8 cellular contexts compared by ENCODE assay signal in genomic region chr22:36986242-36986821, GRCh38. TPM values are rescaled to one million over a fixed set of nuclear protein-coding genes. Genes with fewer than 3 reads are reported as not detected.
A peak's percentile ranks its signal among the peaks of the same experiment; 100 is the strongest.
DNase-seq lines count a peak whose midpoint lies in the region; ATAC-seq and TF ChIP-seq lines count a peak whose summit lies in the region.

No MANE protein-coding gene starts in this region.

- H3K4me3 ChIP-seq in Karpas-422 (ENCODE audit: low read length) = no peak overlapping the region

- DNase-seq in Karpas-422 (peak; percentile 82), mesenteric fat pad (ENCODE audit: low spot score) (peak; percentile 30), posterior cingulate gyrus (no peak), GM03348 (ENCODE audit: low spot score) (no peak)
- peak; percentile 79 for DNase-seq in activated naive CD4-positive, alpha-beta T cell treated with anti-CD3 and anti-CD28 coated beads for 36 hours

- intact Hi-C loops in activated naive CD4-positive, alpha-beta T cell treated with anti-CD3 and anti-CD28 coated beads for 36 hours (cut with micrococcal nuclease) = loop anchor here (1.0 kb wide), 3 partner anchors 58 to 274 kb away; no protein-coding TSS in a partner anchor
- intact Hi-C loops in posterior cingulate gyrus (cut with DNase I) = loop anchor here (2.0 kb wide), 1 partner anchor 16 kb away; no protein-coding TSS in a partner anchor

- H3K27me3 ChIP-seq in Karpas-422 (ENCODE audit: low read length) = no peaks in the 10 kb centered on the region

- H3K4me2 ChIP-seq in Karpas-422 (ENCODE audit: low read depth, low read length, poor library complexity, severe bottlenecking) = no peak overlapping the region

- no peaks in the 10 kb centered on the region for H3K9me2 ChIP-seq in Karpas-422 (replicated peaks; ENCODE audit: insufficient read depth, low read length)

- no peaks in the 10 kb centered on the region for H3K4me1 Mint-ChIP-seq in activated naive CD4-positive, alpha-beta T cell treated with anti-CD3 and anti-CD28 coated beads for 36 hours (ENCODE audit: low read depth)

- no peak overlapping the region for H2AFZ ChIP-seq in Karpas-422 (ENCODE audit: low read length)

- peak; percentile 87 for TF ChIP-seq CTCF in C4-2B (conservative IDR thresholded peaks at IDR 0.05)

- no peaks in the 10 kb centered on the region for H3K79me2 ChIP-seq in Karpas-422 (ENCODE audit: low read length)

- no peak overlapping the region for H3K27ac Mint-ChIP-seq in activated naive CD4-positive, alpha-beta T cell treated with anti-CD3 and anti-CD28 coated beads for 36 hours

- H3K36me3 Mint-ChIP-seq in activated naive CD4-positive, alpha-beta T cell treated with anti-CD3 and anti-CD28 coated beads for 36 hours (ENCODE audit: low read depth) = no peaks in the 10 kb centered on the region

- no peaks in the 10 kb centered on the region for H3K36me3 ChIP-seq in Karpas-422 (ENCODE audit: insufficient read depth, low read length)

- H3K4me3 Mint-ChIP-seq in activated naive CD4-positive, alpha-beta T cell treated with anti-CD3 and anti-CD28 coated beads for 36 hours = no peak overlapping the region

- peaks cover 13% of the 10 kb centered on the region for H3K9me3 Mint-ChIP-seq in activated naive CD4-positive, alpha-beta T cell treated with anti-CD3 and anti-CD28 coated beads for 36 hours

- H3K9me3 ChIP-seq in Karpas-422 (ENCODE audit: low read length) = peaks cover 10% of the 10 kb centered on the region

- H3K27ac ChIP-seq in C4-2B = no peak overlapping the region
- no peak overlapping the region for H3K27ac ChIP-seq in Karpas-422 (ENCODE audit: low read length)

- H3K9ac ChIP-seq in Karpas-422 (ENCODE audit: low read length) = no peak overlapping the region

- ATAC-seq in HG03442 (IDR thresholded peaks at IDR 0.05; ENCODE audit: unreplicated experiment) (no peak), GM19395 (IDR thresholded peaks at IDR 0.05; ENCODE audit: unreplicated experiment) (no peak)

- peaks cover 18% of the 10 kb centered on the region for H3K27me3 Mint-ChIP-seq in activated naive CD4-positive, alpha-beta T cell treated with anti-CD3 and anti-CD28 coated beads for 36 hours (ENCODE audit: low read depth)

- H4K20me1 ChIP-seq in Karpas-422 (ENCODE audit: insufficient read depth, low read depth, low read length) = no peaks in the 10 kb centered on the region

- H3K4me1 ChIP-seq in Karpas-422 (ENCODE audit: low read length) = no peaks in the 10 kb centered on the region

- CTCF ChIA-PET in activated naive CD4-positive, alpha-beta T cell treated with anti-CD3 and anti-CD28 coated beads for 36 hours (lab: Charles Lee) = interaction anchor here (0.7 to 1.3 kb wide), 8 partner anchors 9 to 274 kb away, joined by 3 to 9 read pairs (median 4); partner anchors contain the start of genes MPST and TST

RNA-seq across cellular contexts. Expression of gene TST, which starts 32.9 kb away (rescaled TPM):
- 6.0 and 8.3 TPM in 2 replicates for total RNA-seq in Karpas-422 (2014; rRNA removed; shearing (Covaris generic); ENCODE audit: low replicate concordance)
- under 1 TPM; 0.38 to 0.44 TPM for total RNA-seq in activated naive CD4-positive, alpha-beta T cell treated with anti-CD3 and anti-CD28 coated beads for 36 hours
- total RNA-seq in mesenteric fat pad = 58.5 TPM

RNA-seq across cellular contexts. Expression of gene MPST, which starts 33.2 kb away (rescaled TPM):
- 26.1 and 53.7 TPM in 2 replicates for total RNA-seq in Karpas-422 (2014; rRNA removed; shearing (Covaris generic); ENCODE audit: low replicate concordance)
- 1 to 10 TPM; 2.8 to 2.9 TPM for total RNA-seq in activated naive CD4-positive, alpha-beta T cell treated with anti-CD3 and anti-CD28 coated beads for 36 hours
- 63.8 TPM for total RNA-seq in mesenteric fat pad

Comparison
In these comparisons a context has a peak if more than half of its experiments do, and no peak if none do; other contexts are left out.
1. DNase-seq: peak in Karpas-422 (single experiment), activated naive CD4-positive, alpha-beta T cell treated with anti-CD3 and anti-CD28 coated beads for 36 hours (single experiment) and mesenteric fat pad (single experiment); none in posterior cingulate gyrus (0 of 10) and GM03348 (single experiment).